ENCODE assay signal across 14 cellular contexts in the genomic region with DNA sequence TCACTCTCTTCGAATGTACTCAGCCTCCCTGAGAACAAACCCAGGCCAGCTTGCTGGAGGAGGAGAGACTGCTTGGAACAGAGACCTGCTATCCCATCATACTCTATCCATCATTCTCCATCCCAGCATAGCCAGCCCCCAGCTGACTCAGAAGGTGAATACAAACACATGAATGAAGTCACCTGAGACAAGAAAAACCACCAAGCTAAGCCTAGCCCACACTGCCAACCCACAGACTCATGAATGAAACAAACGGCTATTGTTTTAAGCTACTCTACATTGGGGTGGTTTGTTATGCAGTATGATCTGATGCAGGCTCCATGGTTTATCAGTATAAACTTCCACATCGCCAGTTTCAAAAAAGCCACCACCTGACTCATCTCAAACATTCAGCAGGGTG.
DNase-seq lines count a peak whose midpoint lies in the region; ATAC-seq and TF ChIP-seq lines count a peak whose summit lies in the region.
"Had no signal": no experiment of that assay in that cellular context is flagged by ENCODE, and none has a peak within 500 bp of the region (broad histone marks: within the 10 kb centered on the region; RNA-seq: fewer than 3 reads in every experiment).

No MANE protein-coding gene starts in this region.

- ATAC-seq in HG03342 (IDR thresholded peaks at IDR 0.05; ENCODE audit: unreplicated experiment): peak; percentile 75
- ATAC-seq: mucosa of descending colon had no signal

- in situ Hi-C loops in KBM-7 (cut with MboI; ENCODE audit: low pct_unique_long_range_greater_than_20kb, low sequenced_read_pairs): loop anchor here (25.0 kb wide), 1 partner anchor 98 kb away; no protein-coding TSS in a partner anchor

- no peaks in the 10 kb centered on the region for H3K36me3 Mint-ChIP-seq in activated naive CD4-positive, alpha-beta T cell treated with anti-CD3 and anti-CD28 coated beads for 36 hours (ENCODE audit: low read depth)
- H3K36me3 Mint-ChIP-seq in activated T-helper 2 cell treated with anti-CD3 and anti-CD28 coated beads, Interferon-gamma antibody, Interleukin-2, Interleukin-4, amounts not matched to agents 10 μg/mL and 5 μg/mL and 100 μg/mL, durations not matched to agents 14 hours and 24 hours and 36 hours (ENCODE audit: low read depth): no peaks in the 10 kb centered on the region
- no peaks in the 10 kb centered on the region for H3K36me3 Mint-ChIP-seq in nephron progenitor cell (ENCODE audit: low read depth)
- H3K36me3 Mint-ChIP-seq: stimulated activated naive B cell treated with anti-CD40 and anti-IgM and Interleukin-4, amounts not matched to agents 10 μg/mL and 1 μg/mL and 100 μg/mL, for 72 hours had no signal

- H3K4me3 Mint-ChIP-seq in activated naive CD4-positive, alpha-beta T cell treated with anti-CD3 and anti-CD28 coated beads for 36 hours: no peak overlapping the region
- H3K4me3 Mint-ChIP-seq in activated T-helper 2 cell treated with anti-CD3 and anti-CD28 coated beads, Interferon-gamma antibody, Interleukin-2, Interleukin-4, amounts not matched to agents 10 μg/mL and 5 μg/mL and 100 μg/mL, durations not matched to agents 14 hours and 24 hours and 36 hours (ENCODE audit: low read depth): no peak overlapping the region
- H3K4me3 Mint-ChIP-seq in nephron progenitor cell: no peak overlapping the region
- H3K4me3 Mint-ChIP-seq: stimulated activated naive B cell treated with anti-CD40 and anti-IgM and Interleukin-4, amounts not matched to agents 10 μg/mL and 1 μg/mL and 100 μg/mL, for 72 hours had no signal

- intact Hi-C loops in activated naive CD4-positive, alpha-beta T cell treated with anti-CD3 and anti-CD28 coated beads for 36 hours (cut with micrococcal nuclease): no loop called here
- intact Hi-C loops in activated T-helper 2 cell treated with anti-CD3 and anti-CD28 coated beads, Interferon-gamma antibody, Interleukin-2, Interleukin-4, amounts not matched to agents 10 μg/mL and 5 μg/mL and 100 μg/mL, durations not matched to agents 14 hours and 24 hours and 36 hours (cut with micrococcal nuclease): no loop called here

- TF ChIP-seq CTCF in nephron progenitor cell (IDR thresholded peaks at IDR 0.05): no peak

- no peak overlapping the region for H3K27ac Mint-ChIP-seq in activated naive CD4-positive, alpha-beta T cell treated with anti-CD3 and anti-CD28 coated beads for 36 hours
- H3K27ac Mint-ChIP-seq in activated T-helper 2 cell treated with anti-CD3 and anti-CD28 coated beads, Interferon-gamma antibody, Interleukin-2, Interleukin-4, amounts not matched to agents 10 μg/mL and 5 μg/mL and 100 μg/mL, durations not matched to agents 14 hours and 24 hours and 36 hours: peak overlapping the region; percentile 18
- no peak overlapping the region for H3K27ac Mint-ChIP-seq in nephron progenitor cell
- H3K27ac Mint-ChIP-seq: stimulated activated naive B cell treated with anti-CD40 and anti-IgM and Interleukin-4, amounts not matched to agents 10 μg/mL and 1 μg/mL and 100 μg/mL, for 72 hours had no signal

- no peaks in the 10 kb centered on the region for H3K9me3 Mint-ChIP-seq in activated naive CD4-positive, alpha-beta T cell treated with anti-CD3 and anti-CD28 coated beads for 36 hours
- no peaks in the 10 kb centered on the region for H3K9me3 Mint-ChIP-seq in activated T-helper 2 cell treated with anti-CD3 and anti-CD28 coated beads, Interferon-gamma antibody, Interleukin-2, Interleukin-4, amounts not matched to agents 10 μg/mL and 5 μg/mL and 100 μg/mL, durations not matched to agents 14 hours and 24 hours and 36 hours
- H3K9me3 Mint-ChIP-seq in nephron progenitor cell: no peaks in the 10 kb centered on the region
- H3K9me3 Mint-ChIP-seq: stimulated activated naive B cell treated with anti-CD40 and anti-IgM and Interleukin-4, amounts not matched to agents 10 μg/mL and 1 μg/mL and 100 μg/mL, for 72 hours had no signal

- no peaks in the 10 kb centered on the region for H3K4me1 Mint-ChIP-seq in activated naive CD4-positive, alpha-beta T cell treated with anti-CD3 and anti-CD28 coated beads for 36 hours (ENCODE audit: low read depth)
- H3K4me1 Mint-ChIP-seq in activated T-helper 2 cell treated with anti-CD3 and anti-CD28 coated beads, Interferon-gamma antibody, Interleukin-2, Interleukin-4, amounts not matched to agents 10 μg/mL and 5 μg/mL and 100 μg/mL, durations not matched to agents 14 hours and 24 hours and 36 hours (ENCODE audit: low read depth): peaks cover 12% of the 10 kb centered on the region
- no peaks in the 10 kb centered on the region for H3K4me1 Mint-ChIP-seq in nephron progenitor cell
- H3K4me1 Mint-ChIP-seq: stimulated activated naive B cell treated with anti-CD40 and anti-IgM and Interleukin-4, amounts not matched to agents 10 μg/mL and 1 μg/mL and 100 μg/mL, for 72 hours had no signal

- H3K27me3 Mint-ChIP-seq in activated naive CD4-positive, alpha-beta T cell treated with anti-CD3 and anti-CD28 coated beads for 36 hours (ENCODE audit: low read depth): no peaks in the 10 kb centered on the region
- peaks cover 51% of the 10 kb centered on the region for H3K27me3 Mint-ChIP-seq in activated T-helper 2 cell treated with anti-CD3 and anti-CD28 coated beads, Interferon-gamma antibody, Interleukin-2, Interleukin-4, amounts not matched to agents 10 μg/mL and 5 μg/mL and 100 μg/mL, durations not matched to agents 14 hours and 24 hours and 36 hours (ENCODE audit: low read depth)
- peaks cover 7% of the 10 kb centered on the region for H3K27me3 Mint-ChIP-seq in nephron progenitor cell (ENCODE audit: low read depth, poor library complexity)

- CTCF ChIA-PET in activated naive CD4-positive, alpha-beta T cell treated with anti-CD3 and anti-CD28 coated beads for 36 hours (lab: Charles Lee): no interaction called here

- DNase-seq in activated naive CD4-positive, alpha-beta T cell treated with anti-CD3 and anti-CD28 coated beads for 36 hours: peak; percentile 14
- no peak for DNase-seq in activated naive CD4-positive, alpha-beta T cell treated with Interleukin-2 at 50 U/mL for 16 hours
- no peak for DNase-seq in activated T-helper 2 cell treated with anti-CD3 and anti-CD28 coated beads, Interferon-gamma antibody, Interleukin-2, Interleukin-4, amounts not matched to agents 10 μg/mL and 5 μg/mL and 100 μg/mL, durations not matched to agents 14 hours and 24 hours and 36 hours (ENCODE audit: low spot score)
- DNase-seq in renal cortical epithelial cell (ENCODE audit: low read depth) (peak; percentile 86), KBM-7 (no peak), nephron progenitor cell (no peak), NCI-H1930 (lab: John Stamatoyannopoulos, UW) (no peak)
- DNase-seq: activated gamma-delta T cell; DMS 273 treated with DMSO at 0.1 percent for 48 hours; effector memory CD4-positive, alpha-beta T cell; mucosa of descending colon; NCI-H2081; stimulated activated naive B cell treated with anti-CD40 and anti-IgM and Interleukin-4, amounts not matched to agents 10 μg/mL and 1 μg/mL and 100 μg/mL, for 72 hours had no signal

Comparison
In these comparisons a context has a peak if more than half of its experiments do, and no peak if none do; other contexts are left out.
1. DNase-seq: peak in activated naive CD4-positive, alpha-beta T cell treated with anti-CD3 and anti-CD28 coated beads for 36 hours (single experiment) and renal cortical epithelial cell (single experiment); none in activated naive CD4-positive, alpha-beta T cell treated with Interleukin-2 at 50 U/mL for 16 hours (single experiment), activated T-helper 2 cell treated with anti-CD3 and anti-CD28 coated beads, Interferon-gamma antibody, Interleukin-2, Interleukin-4, amounts not matched to agents 10 μg/mL and 5 μg/mL and 100 μg/mL, durations not matched to agents 14 hours and 24 hours and 36 hours (single experiment), KBM-7 (single experiment), nephron progenitor cell (single experiment) and NCI-H1930 (0 of 2).